In the genomic region with DNA sequence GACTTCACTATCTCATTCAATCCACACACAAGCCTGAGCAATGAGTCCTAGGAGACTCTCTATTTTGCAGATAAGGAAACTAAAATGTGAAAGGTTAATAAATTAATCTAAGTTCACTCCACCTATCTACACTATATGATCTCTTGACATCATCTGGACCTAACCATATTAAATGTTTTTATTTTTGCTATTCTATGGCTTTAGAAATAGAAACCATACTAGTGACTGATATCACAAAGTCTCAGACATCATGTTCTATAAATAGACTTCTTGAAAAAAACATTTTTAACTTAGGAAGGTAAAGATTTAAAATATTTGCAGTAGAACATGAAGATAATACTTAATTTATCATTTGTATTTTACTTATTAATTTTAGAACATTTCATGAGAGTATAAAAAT, we compare ENCODE assay signal across 16 cellular contexts. TPM values are rescaled to one million over a fixed set of nuclear protein-coding genes. Genes with fewer than 3 reads are reported as not detected.
DNase-seq lines count a peak whose midpoint lies in the region; ATAC-seq, FAIRE-seq and TF ChIP-seq lines count a peak whose summit lies in the region.
"Had no signal": no experiment of that assay in that cellular context is flagged by ENCODE, and none has a peak within 500 bp of the region (broad histone marks: within the 10 kb centered on the region; RNA-seq: fewer than 3 reads in every experiment).

No MANE protein-coding gene starts in this region.

- TF ChIP-seq CTCF in pancreas (IDR thresholded peaks at IDR 0.05) (no peak), type B pancreatic cell (conservative IDR thresholded peaks at IDR 0.05) (no peak)

- no peak overlapping the region for H3K27ac ChIP-seq in pancreas
- H3K27ac ChIP-seq: BLaER1 treated with 17β-estradiol and CSF1 and Interleukin-3, amounts not matched to agents 10 nM and 100 nM; HL-60 had no signal

- H3K36me3 Mint-ChIP-seq in type B pancreatic cell: no peaks in the 10 kb centered on the region
- H3K36me3 Mint-ChIP-seq: CD8-positive, alpha-beta T cell had no signal

- peak; percentile 33 for DNase-seq in OCI-M1 (lab: John Stamatoyannopoulos, UW)
- DNase-seq in pancreas: no peak
- DNase-seq in type B pancreatic cell (ENCODE audit: extremely low spot score, unreplicated experiment): no peak
- no peak for DNase-seq in NCI-H1105 treated with DMSO at 0.1 percent for 48 hours (lab: John Stamatoyannopoulos, UW)
- DNase-seq: 8988T; Calu3; CD8-positive, alpha-beta T cell; DMS79 treated with DMSO at 0.1 percent for 48 hours; GF-D8 had no signal

- H3K4me1 ChIP-seq in pancreas: peaks cover 0 to 9% (median 4%) of the 10 kb centered on the region in 3 donors

- FAIRE-seq in A204.1 (lab: Jason Lieb, UNC): peak; percentile 32
- FAIRE-seq in islet of Langerhans (lab: Jason Lieb, UNC): peak; percentile 58
- FAIRE-seq in pancreas (lab: Jason Lieb, UNC): peak; percentile 9

- H3K4me3 Mint-ChIP-seq in type B pancreatic cell: no peak overlapping the region
- H3K4me3 Mint-ChIP-seq: B cell; CD8-positive, alpha-beta T cell had no signal

- peaks cover 5% of the 10 kb centered on the region for H3K4me1 Mint-ChIP-seq in type B pancreatic cell (ENCODE audit: unreplicated experiment)

- ATAC-seq in pancreas: no peak
- no peak for ATAC-seq in GM21717 (IDR thresholded peaks at IDR 0.05; ENCODE audit: unreplicated experiment)
- ATAC-seq: CD8-positive, alpha-beta T cell had no signal

- peaks cover 0 to 3% (median 0%) of the 10 kb centered on the region in 4 donors for H3K27me3 ChIP-seq in pancreas

- peaks cover 22% of the 10 kb centered on the region for H3K27me3 Mint-ChIP-seq in type B pancreatic cell

- intact Hi-C loops in pancreas (cut with DNase I): no loop called here

- H3K9me3 Mint-ChIP-seq in type B pancreatic cell: no peaks in the 10 kb centered on the region
- H3K9me3 Mint-ChIP-seq: CD8-positive, alpha-beta T cell had no signal

- no peaks in the 10 kb centered on the region for H3K36me3 ChIP-seq in pancreas
- H3K36me3 ChIP-seq: BLaER1 treated with 17β-estradiol and CSF1 and Interleukin-3, amounts not matched to agents 10 nM and 100 nM; HAP-1 had no signal

- H3K9me3 ChIP-seq in pancreas: no peaks in the 10 kb centered on the region
- H3K9me3 ChIP-seq: BLaER1 treated with 17β-estradiol and CSF1 and Interleukin-3, amounts not matched to agents 10 nM and 100 nM; HAP-1 had no signal

- no peak overlapping the region for H3K4me3 ChIP-seq in pancreas
- H3K4me3 ChIP-seq: BLaER1 treated with 17β-estradiol and CSF1 and Interleukin-3, amounts not matched to agents 10 nM and 100 nM; HAP-1 had no signal

- no peak overlapping the region for H3K27ac Mint-ChIP-seq in type B pancreatic cell
- H3K27ac Mint-ChIP-seq: B cell; CD8-positive, alpha-beta T cell had no signal

RNA-seq across cellular contexts. Expression of gene ADGRV1, which starts 9.4 kb away (rescaled TPM):
- total RNA-seq in pancreas (1 to 10 TPM; 4.0 to 6.5 (median 5.4) TPM), type B pancreatic cell (ENCODE audit: low replicate concordance) (13.6 and 29.5 TPM in 2 replicates)
- 1 to 10 TPM; 3.9 to 6.9 TPM for polyA plus RNA-seq in pancreas
- total RNA-seq: B cell had no signal

RNA-seq across cellular contexts. Expression of gene LYSMD3, which starts 19.8 kb away (rescaled TPM):
- total RNA-seq in pancreas (10 to 100 TPM in 1 of 6 donors, 1 to 10 TPM in 5; 6.0 to 11.7 (median 7.8) TPM), type B pancreatic cell (ENCODE audit: low replicate concordance) (15.0 and 21.0 TPM in 2 replicates)
- 1 to 10 TPM; 2.5 to 6.5 TPM for polyA plus RNA-seq in pancreas
